15 cellular contexts compared by ENCODE assay signal in genomic region chr17:50932584-50932901, GRCh38.
A peak's percentile ranks its signal among the peaks of the same experiment; 100 is the strongest.
DNase-seq lines count a peak whose midpoint lies in the region; ATAC-seq, FAIRE-seq and TF ChIP-seq lines count a peak whose summit lies in the region.
"Had no signal": no experiment of that assay in that cellular context is flagged by ENCODE, and none has a peak within 500 bp of the region (broad histone marks: within the 10 kb centered on the region; RNA-seq: fewer than 3 reads in every experiment).

No MANE protein-coding gene starts in this region.

- no peaks in the 10 kb centered on the region for H3K36me3 Mint-ChIP-seq in endothelial cell (ENCODE audit: low read depth, unreplicated experiment)

- BruUV-seq in HepG2 (replicated peaks; lab: Mats Ljungman, UMichigan) = no TSS peak

- H3K27me3 ChIP-seq in BLaER1 (no peaks in the 10 kb centered on the region), WERI-Rb-1 (ENCODE audit: insufficient read depth, low read depth, severe bottlenecking) (no peaks in the 10 kb centered on the region), HepG2 (ENCODE audit: control insufficient read depth in 1 of 2, insufficient read depth in 2 of 2, low read length in 2 of 2) (peaks cover 0 to 13% of the 10 kb centered on the region in 2 experiments; a peak in 2 of 5 replicates), testis (no peaks in the 10 kb centered on the region)

- in situ Hi-C loops in HepG2 (cut with HindIII; ENCODE audit: extremely low pct_ligation_motif_present, low pct_unique_long_range_greater_than_20kb) = no loop called here

- TF ChIP-seq CTCF in WERI-Rb-1 (IDR thresholded peaks at IDR 0.05; ENCODE audit: low read depth, low read length) (no peak), HepG2 (CRISPR knock-in tag; IDR thresholded peaks at IDR 0.05) (no peak), testis (IDR thresholded peaks at IDR 0.05) (no peak), endothelial cell (IDR thresholded peaks at IDR 0.05; ENCODE audit: unreplicated experiment) (no peak), kidney (IDR thresholded peaks at IDR 0.05; ENCODE audit: borderline replicate concordance, extremely low read depth, insufficient read depth) (no peak)

- H2AFZ ChIP-seq in HepG2 (ENCODE audit: low read length) = no peak overlapping the region

- H3K4me2 ChIP-seq in BLaER1 (peak overlapping the region; percentile 88; the same call in 1 of the 2 replicates), HepG2 (ENCODE audit: low read depth, low read length) (no peak overlapping the region)

- DNase-seq in WERI-Rb-1 (no peak), HepG2 (ENCODE audit: low spot score) (no peak), testis (no peak), NCI-H82 treated with DMSO at 0.1 percent for 48 hours (lab: John Stamatoyannopoulos, UW; ENCODE audit: unreplicated experiment) (no peak), endothelial cell (ENCODE audit: low spot score) (no peak), kidney (no peak)
- DNase-seq: activated gamma-delta T cell; HCEC 1CT; naive thymus-derived CD4-positive, alpha-beta T cell; NCI-H226; OCI-M1 had no signal

- H3K9me3 ChIP-seq in BLaER1 (no peaks in the 10 kb centered on the region), WERI-Rb-1 (ENCODE audit: severe bottlenecking) (no peaks in the 10 kb centered on the region), HepG2 (ENCODE audit: low read length) (no peaks in the 10 kb centered on the region), testis (no peaks in the 10 kb centered on the region), kidney (ENCODE audit: control insufficient read depth in 1 of 2, low read length in 2 of 2) (no peaks in the 10 kb centered on the region)

- peaks cover 3% of the 10 kb centered on the region for H3K4me1 Mint-ChIP-seq in endothelial cell (ENCODE audit: unreplicated experiment)

- TF ChIP-seq EP300 in HepG2 (IDR thresholded peaks at IDR 0.05; ENCODE audit: low read depth in 2 of 2, low read length in 2 of 2) (no peak), HepG2 (CRISPR knock-in tag; IDR thresholded peaks at IDR 0.05; ENCODE audit: borderline replicate concordance) (no peak)

- H3K27me3 Mint-ChIP-seq in endothelial cell (ENCODE audit: unreplicated experiment) = peaks cover 5% of the 10 kb centered on the region

- no peak overlapping the region for H3K27ac Mint-ChIP-seq in endothelial cell (ENCODE audit: unreplicated experiment)

- no peak for ATAC-seq in HepG2
- ATAC-seq: naive thymus-derived CD4-positive, alpha-beta T cell had no signal

- no peak for FAIRE-seq in HepG2 (lab: Jason Lieb, UNC)
- FAIRE-seq in kidney (lab: Jason Lieb, UNC) = no peak
- FAIRE-seq: colon, HTR-8/SVneo had no signal

- H3K9ac ChIP-seq in BLaER1 (no peak overlapping the region), HepG2 (ENCODE audit: insufficient read depth, low read depth, low read length) (no peak overlapping the region), kidney (ENCODE audit: low read length in 2 of 2) (no peak overlapping the region)

- intact Hi-C loops in HepG2 (cut with micrococcal nuclease; ENCODE audit: unreplicated experiment) = no loop called here
- intact Hi-C loops in testis (cut with DNase I; ENCODE audit: low total_unique reads) = no loop called here
- intact Hi-C loops in kidney (cut with DNase I) = no loop called here

- H3K36me3 ChIP-seq in BLaER1 (no peaks in the 10 kb centered on the region), WERI-Rb-1 (no peaks in the 10 kb centered on the region), HepG2 (replicated peaks in 1 of 2; ENCODE audit: control insufficient read depth in 1 of 2, insufficient read depth in 2 of 2, low read length in 2 of 2) (no peaks in the 10 kb centered on the region), testis (ENCODE audit: low read depth, missing control alignments) (no peaks in the 10 kb centered on the region), kidney (ENCODE audit: control insufficient read depth in 1 of 2, insufficient read depth in 2 of 2, low read length in 2 of 2) (no peaks in the 10 kb centered on the region)

- TF ChIP-seq POLR2A in HepG2 (IDR thresholded peaks at IDR 0.05; ENCODE audit: insufficient read depth in 1 of 2, low read depth in 2 of 2, low read length in 2 of 2) (no peak), testis (IDR thresholded peaks at IDR 0.05) (no peak)

- H3K4me1 ChIP-seq in BLaER1 = peaks cover 61% of the 10 kb centered on the region
- peaks cover 66% of the 10 kb centered on the region for H3K4me1 ChIP-seq in HepG2 (ENCODE audit: insufficient read depth, low read length)
- peaks cover 11% of the 10 kb centered on the region for H3K4me1 ChIP-seq in testis
- H3K4me1 ChIP-seq in kidney (ENCODE audit: control insufficient read depth in 1 of 2, insufficient read depth in 1 of 2, low read depth in 1 of 2, low read length in 2 of 2) = peaks cover 2 to 21% of the 10 kb centered on the region in 2 donors

- CTCF ChIA-PET in HepG2 (lab: Yijun Ruan, JAX; ENCODE audit: low intra/inter-chr PET ratio, low total read pairs) = no interaction called here

- no peaks in the 10 kb centered on the region for H3K79me2 ChIP-seq in HepG2 (ENCODE audit: insufficient read depth, low read length)

- H3K9me3 Mint-ChIP-seq in endothelial cell (ENCODE audit: unreplicated experiment) = no peaks in the 10 kb centered on the region
- H3K9me3 Mint-ChIP-seq: naive thymus-derived CD4-positive, alpha-beta T cell had no signal

- H3K4me3 Mint-ChIP-seq in endothelial cell (ENCODE audit: unreplicated experiment) = no peak overlapping the region

- POLR2A ChIA-PET in HepG2 (lab: Yijun Ruan, JAX) = no interaction called here

- TF ChIP-seq RAD21 in HepG2 (CRISPR knock-in tag; IDR thresholded peaks at IDR 0.05) = no peak

- H3K4me3 ChIP-seq in BLaER1 = no peak overlapping the region
- H3K4me3 ChIP-seq in WERI-Rb-1 (ENCODE audit: low read depth, low read length) = no peak overlapping the region
- H3K4me3 ChIP-seq in HepG2 (replicated peaks in 1 of 3; ENCODE audit: insufficient read depth in 1 of 3, low read depth in 2 of 3, low read length in 3 of 3) = no peak overlapping the region; a peak in 1 of 6 replicates
- no peak overlapping the region for H3K4me3 ChIP-seq in skin epidermis
- H3K4me3 ChIP-seq in testis = no peak overlapping the region
- H3K4me3 ChIP-seq in kidney (ENCODE audit: low read length in 2 of 2) = no peak overlapping the region

- H3K27ac ChIP-seq in BLaER1 (0 out of 2 replicates have a peak overlapping the region, but pooled peaks have one; percentile 5), WERI-Rb-1 (peak overlapping the region; percentile 94), HepG2 (ENCODE audit: extremely low read length, insufficient read depth, low read length) (no peak overlapping the region), skin epidermis (peak overlapping the region in 11 of 21 experiments; percentile 2 to 89 (median 85)), testis (peak overlapping the region in 1 of 2 donors; percentile 85), kidney (ENCODE audit: low read depth in 2 of 2, low read length in 2 of 2) (peak overlapping the region in 1 of 2 donors; percentile 22)

- 80% methylated on average over 3 of the region's 8 CpGs for WGBS in HepG2 (ENCODE audit: low lambda C conversion rate)
- 82 to 96% methylated on average over 2 to 8 of the region's 8 CpGs for WGBS in testis, 2 donors

- H4K20me1 ChIP-seq in BLaER1 = no peaks in the 10 kb centered on the region
- H4K20me1 ChIP-seq in HepG2 (ENCODE audit: insufficient read depth, low read length) = no peaks in the 10 kb centered on the region

TF ChIP-seq in HepG2, 621 proteins besides CTCF, POLR2A, EP300 and RAD21 (continues in another document):
- TF ChIP-seq PRMT3 (CRISPR knock-in tag; IDR thresholded peaks at IDR 0.05; ENCODE audit: borderline replicate concordance, low read depth) (no peak), THRA (CRISPR knock-in tag; IDR thresholded peaks at IDR 0.05; ENCODE audit: borderline replicate concordance) (no peak), TFE3 (CRISPR knock-in tag; IDR thresholded peaks at IDR 0.05) (no peak), ATF4 (CRISPR knock-in tag; IDR thresholded peaks at IDR 0.05) (no peak), ZNF777 (CRISPR knock-in tag; IDR thresholded peaks at IDR 0.05) (no peak), RARA (CRISPR knock-in tag; IDR thresholded peaks at IDR 0.05) (no peak), MXI1 (IDR thresholded peaks at IDR 0.05; ENCODE audit: borderline replicate concordance, low read depth, low read length) (no peak), ZBTB3 (CRISPR knock-in tag; IDR thresholded peaks at IDR 0.05; ENCODE audit: borderline replicate concordance, low read depth) (no peak), SYNCRIP (IDR thresholded peaks at IDR 0.05; ENCODE audit: insufficient read depth, low read depth, low read length) (no peak), JUN (CRISPR knock-in tag; IDR thresholded peaks at IDR 0.05) (no peak)
